Comparison of ENCODE assay signal across 1 cellular context in genomic region chr4:8495803-8496202, GRCh38.
TF ChIP-seq lines count a peak whose summit lies in the region.

No MANE protein-coding gene starts in this region.

TF ChIP-seq in K562, 482 proteins besides CTCF, POLR2A, EP300 and RAD21 (continued from another document):
- TF ChIP-seq RBM14 (IDR thresholded peaks at IDR 0.05; ENCODE audit: borderline replicate concordance, insufficient read depth, low read depth, low read length), result no peak
- peak; percentile 15 for TF ChIP-seq RBM25 (IDR thresholded peaks at IDR 0.05; ENCODE audit: low read depth, low read length, severe bottlenecking)
- no peak for TF ChIP-seq ZNF589 (CRISPR knock-in tag; IDR thresholded peaks at IDR 0.05; ENCODE audit: low read depth)
- peak; percentile 24; the same call in 1 of the 2 replicates for TF ChIP-seq CC2D1A (IDR thresholded peaks at IDR 0.05)
- TF ChIP-seq GTF2E2 (tag; IDR thresholded peaks at IDR 0.05), result no peak
- TF ChIP-seq NFYB (IDR thresholded peaks at IDR 0.05; ENCODE audit: extremely low read depth, insufficient read length), result peak; percentile 33
- TF ChIP-seq, protein P1, sequence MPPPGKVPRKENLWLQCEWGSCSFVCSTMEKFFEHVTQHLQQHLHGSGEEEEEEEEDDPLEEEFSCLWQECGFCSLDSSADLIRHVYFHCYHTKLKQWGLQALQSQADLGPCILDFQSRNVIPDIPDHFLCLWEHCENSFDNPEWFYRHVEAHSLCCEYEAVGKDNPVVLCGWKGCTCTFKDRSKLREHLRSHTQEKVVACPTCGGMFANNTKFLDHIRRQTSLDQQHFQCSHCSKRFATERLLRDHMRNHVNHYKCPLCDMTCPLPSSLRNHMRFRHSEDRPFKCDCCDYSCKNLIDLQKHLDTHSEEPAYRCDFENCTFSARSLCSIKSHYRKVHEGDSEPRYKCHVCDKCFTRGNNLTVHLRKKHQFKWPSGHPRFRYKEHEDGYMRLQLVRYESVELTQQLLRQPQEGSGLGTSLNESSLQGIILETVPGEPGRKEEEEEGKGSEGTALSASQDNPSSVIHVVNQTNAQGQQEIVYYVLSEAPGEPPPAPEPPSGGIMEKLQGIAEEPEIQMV (tag; conservative IDR thresholded peaks at IDR 0.05; ENCODE audit: low read depth), result peak; percentile 83
